8 cellular contexts compared by ENCODE assay signal in genomic region chr15:99565281-99566156, GRCh38. TPM values are rescaled to one million over a fixed set of nuclear protein-coding genes. Genes with fewer than 3 reads are reported as not detected.
DNase-seq lines count a peak whose midpoint lies in the region; ATAC-seq and TF ChIP-seq lines count a peak whose summit lies in the region.

Gene MEF2A (plus strand): TSS chr15:99565984. CDS start chr15:99633120, 67,136 bp downstream.

- peak; percentile 51 for ATAC-seq in HG02678 (IDR thresholded peaks at IDR 0.05; ENCODE audit: unreplicated experiment)

- no peaks in the 10 kb centered on the region for H3K36me3 ChIP-seq in adipocyte (ENCODE audit: control insufficient read depth, insufficient read depth, low read length, severe bottlenecking)
- H3K36me3 ChIP-seq in parathyroid adenoma (ENCODE audit: control insufficient read depth, insufficient read depth, low read length): no peaks in the 10 kb centered on the region
- H3K36me3 ChIP-seq in tibial artery: no peaks in the 10 kb centered on the region

- H2AFZ ChIP-seq in parathyroid adenoma: peak within 1 kb of the TSS; percentile 90

- DNase-seq in GM12864 (ENCODE audit: low read depth) (peak; percentile 86), NCI-H128 (lab: John Stamatoyannopoulos, UW; ENCODE audit: unreplicated experiment) (peak; percentile 69), T follicular helper cell (ENCODE audit: low read depth) (peak; percentile 85), adipocyte (ENCODE audit: low read depth) (peak; percentile 98), cardiac septum (ENCODE audit: low spot score) (peak; percentile 98), tibial artery (peak; percentile 92 to 97)

- TF ChIP-seq CTCF in GM12864 (IDR thresholded peaks at IDR 0.05; ENCODE audit: low read depth, low read length, missing control alignments) (no peak), parathyroid adenoma (IDR thresholded peaks at IDR 0.05) (no peak), tibial artery (IDR thresholded peaks at IDR 0.05) (peak in 1 of 2 experiments; percentile 3)

- intact Hi-C loops in cardiac septum (cut with DNase I): loop anchor here (1.0 to 10.0 kb wide), 7 partner anchors 59 to 281 kb away; no protein-coding TSS in a partner anchor
- intact Hi-C loops in tibial artery (cut with DNase I; ENCODE audit: low total_unique reads): loop anchor here (5.0 to 10.0 kb wide), 2 partner anchors 131 to 137 kb away; no protein-coding TSS in a partner anchor

- H3K4me3 ChIP-seq in GM12864 (ENCODE audit: low read depth, low read length) (peak within 1 kb of the TSS; percentile 78), adipocyte (ENCODE audit: low read length) (peak within 1 kb of the TSS; percentile 91), parathyroid adenoma (ENCODE audit: low read depth, low read length) (peak within 1 kb of the TSS; percentile 94), tibial artery (peak within 1 kb of the TSS; percentile 91 to 97)

- peak within 1 kb of the TSS; percentile 99 for H3K27ac ChIP-seq in parathyroid adenoma
- H3K27ac ChIP-seq in tibial artery: peak within 1 kb of the TSS; percentile 99

- H3K27me3 ChIP-seq in adipocyte (replicated peaks; ENCODE audit: control insufficient read depth, insufficient read depth, low read length) (no peaks in the 10 kb centered on the region), parathyroid adenoma (ENCODE audit: control insufficient read depth, insufficient read depth, low read length) (no peaks in the 10 kb centered on the region), tibial artery (no peaks in the 10 kb centered on the region)

- H3K4me1 ChIP-seq in adipocyte (ENCODE audit: control insufficient read depth, insufficient read depth, low read length) (peaks cover 32% of the 10 kb centered on the region), parathyroid adenoma (peaks cover 7% of the 10 kb centered on the region), tibial artery (peaks cover 0 to 41% (median 16%) of the 10 kb centered on the region in 4 donors)

- H3K9ac ChIP-seq in adipocyte (ENCODE audit: low read length): peak within 1 kb of the TSS; percentile 97
- H3K9ac ChIP-seq in parathyroid adenoma: peak within 1 kb of the TSS; percentile 68

- no peaks in the 10 kb centered on the region for H3K79me2 ChIP-seq in parathyroid adenoma

- H3K4me2 ChIP-seq in parathyroid adenoma (ENCODE audit: low read length): peak within 1 kb of the TSS; percentile 92

- H3K9me3 ChIP-seq in adipocyte (ENCODE audit: control insufficient read depth, low read length) (no peaks in the 10 kb centered on the region), parathyroid adenoma (ENCODE audit: control insufficient read depth, low read length) (no peaks in the 10 kb centered on the region), tibial artery (no peaks in the 10 kb centered on the region)

RNA-seq across cellular contexts. Expression of gene MEF2A, which starts in this region (rescaled TPM):
- total RNA-seq in cardiac septum: 195 TPM

Comparison
In these comparisons a context has a peak if more than half of its experiments do, and no peak if none do; other contexts are left out.
1. Peak in every context shown above with its lines: DNase-seq, ATAC-seq, H3K4me3 ChIP-seq and H3K27ac ChIP-seq.